ENCODE assay signal across 9 cellular contexts in the genomic region with DNA sequence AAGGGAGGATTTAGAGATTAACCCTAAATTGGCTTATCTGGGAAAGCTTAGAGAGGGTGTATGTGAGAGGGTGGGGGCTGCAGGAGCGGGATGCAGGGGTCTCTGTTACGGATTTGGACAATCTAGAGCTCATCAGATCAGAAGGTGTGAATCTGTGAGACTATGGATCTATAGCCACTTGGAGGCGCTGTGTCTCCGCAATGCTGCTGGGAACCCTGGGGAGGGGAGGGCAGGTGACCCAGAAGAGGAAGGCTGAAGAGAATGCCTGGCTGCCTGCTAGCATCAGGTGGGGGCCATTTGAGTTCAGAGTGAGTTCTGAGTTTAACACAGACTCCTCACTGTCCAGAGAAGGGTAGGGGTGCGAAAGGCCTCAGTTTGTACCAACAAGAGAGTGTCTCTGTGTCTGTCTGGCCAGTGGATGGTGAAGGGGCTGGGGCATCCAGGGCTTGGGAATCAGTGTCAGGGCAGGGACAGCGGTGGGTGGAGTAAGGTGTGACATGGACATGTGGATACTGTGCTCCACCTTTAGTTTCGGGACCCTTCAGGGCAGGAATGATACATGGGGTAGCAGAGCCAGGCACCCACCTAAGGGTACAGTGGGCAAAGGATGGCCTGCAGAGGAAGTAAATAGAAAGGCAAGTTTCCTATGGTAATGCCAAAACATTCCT.
DNase-seq lines count a peak whose midpoint lies in the region; ATAC-seq lines count a peak whose summit lies in the region.
"Had no signal": no experiment of that assay in that cellular context is flagged by ENCODE, and none has a peak within 500 bp of the region (broad histone marks: within the 10 kb centered on the region; RNA-seq: fewer than 3 reads in every experiment).

No MANE protein-coding gene starts in this region.

- no peak for ATAC-seq in HG02588 (IDR thresholded peaks at IDR 0.05; ENCODE audit: unreplicated experiment)

- no peak overlapping the region for H3K4me3 Mint-ChIP-seq in T-helper 1 cell treated with Interleukin-12 subunit alpha and Interleukin-12 subunit beta and Interleukin-4 antibody, amounts not matched to agents 30 μg/mL and 1 μg/mL, for 36 hours

- peak; percentile 72 for DNase-seq in activated effector memory CD4-positive, alpha-beta T cell treated with anti-CD3 and anti-CD28 coated beads, Interleukin-2, amount 50 U/mL, for 16 hours
- DNase-seq in activated effector memory CD4-positive, alpha-beta T cell treated with Interleukin-2 at 50 U/mL for 16 hours, result no peak
- DNase-seq in effector CD4-positive, alpha-beta T cell, result peak; percentile 29
- DNase-seq in stimulated activated CD8-positive, alpha-beta memory T cell treated with anti-CD3 and anti-CD28 coated beads, Interleukin-7, amount 100 ng/mL, for 24 hours (ENCODE audit: low read depth), result peak; percentile 10
- DNase-seq in GM03348 (ENCODE audit: low spot score) (no peak), SIG-M5 (lab: John Stamatoyannopoulos, UW) (no peak)
- DNase-seq: thyroid gland had no signal

- H3K4me1 Mint-ChIP-seq in T-helper 1 cell treated with Interleukin-12 subunit alpha and Interleukin-12 subunit beta and Interleukin-4 antibody, amounts not matched to agents 30 μg/mL and 1 μg/mL, for 36 hours (ENCODE audit: low read depth), result peaks cover 29% of the 10 kb centered on the region

- H3K27me3 Mint-ChIP-seq in T-helper 1 cell treated with Interleukin-12 subunit alpha and Interleukin-12 subunit beta and Interleukin-4 antibody, amounts not matched to agents 30 μg/mL and 1 μg/mL, for 36 hours (ENCODE audit: low read depth), result peaks cover 17% of the 10 kb centered on the region

- no peaks in the 10 kb centered on the region for H3K36me3 Mint-ChIP-seq in T-helper 1 cell treated with Interleukin-12 subunit alpha and Interleukin-12 subunit beta and Interleukin-4 antibody, amounts not matched to agents 30 μg/mL and 1 μg/mL, for 36 hours (ENCODE audit: low read depth)

- H3K9me3 Mint-ChIP-seq in T-helper 1 cell treated with Interleukin-12 subunit alpha and Interleukin-12 subunit beta and Interleukin-4 antibody, amounts not matched to agents 30 μg/mL and 1 μg/mL, for 36 hours, result no peaks in the 10 kb centered on the region

- peak overlapping the region; percentile 32 for H3K27ac Mint-ChIP-seq in T-helper 1 cell treated with Interleukin-12 subunit alpha and Interleukin-12 subunit beta and Interleukin-4 antibody, amounts not matched to agents 30 μg/mL and 1 μg/mL, for 36 hours

Comparison
In these comparisons a context has a peak if more than half of its experiments do, and no peak if none do; other contexts are left out.
1. DNase-seq: peak in activated effector memory CD4-positive, alpha-beta T cell treated with anti-CD3 and anti-CD28 coated beads, Interleukin-2, amount 50 U/mL, for 16 hours (single experiment), effector CD4-positive, alpha-beta T cell (single experiment) and stimulated activated CD8-positive, alpha-beta memory T cell treated with anti-CD3 and anti-CD28 coated beads, Interleukin-7, amount 100 ng/mL, for 24 hours (single experiment); none in activated effector memory CD4-positive, alpha-beta T cell treated with Interleukin-2 at 50 U/mL for 16 hours (single experiment), GM03348 (single experiment) and SIG-M5 (single experiment).